ENCODE assay signal across 7 cellular contexts in the genomic region with DNA sequence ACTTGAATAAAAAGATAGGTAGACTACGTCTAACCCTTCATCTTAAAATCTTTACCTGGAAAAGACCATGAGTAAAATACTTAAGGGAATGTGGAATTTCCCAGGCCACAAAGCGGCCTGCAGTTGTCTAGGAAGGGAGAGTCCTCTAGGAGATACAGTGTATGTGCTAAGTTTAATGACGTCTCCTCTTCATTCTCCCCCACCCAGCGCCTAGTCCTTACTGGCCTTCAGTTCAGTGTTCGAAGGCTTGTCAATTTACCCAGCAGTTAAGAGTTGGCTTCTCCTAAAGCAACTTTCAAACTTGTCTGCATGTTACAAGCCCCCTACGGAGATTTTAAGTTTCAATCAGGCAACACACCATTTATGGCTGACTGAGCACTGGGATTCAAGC. TPM values are rescaled to one million over a fixed set of nuclear protein-coding genes. Genes with fewer than 3 reads are reported as not detected.
DNase-seq lines count a peak whose midpoint lies in the region; ATAC-seq, FAIRE-seq and TF ChIP-seq lines count a peak whose summit lies in the region.

No MANE protein-coding gene starts in this region.

- H3K4me2 ChIP-seq in GM23248 (ENCODE audit: unreplicated experiment) = peak overlapping the region; percentile 84

- in situ Hi-C loops in GM23248 (cut with MboI) = no loop called here

- DNase-seq in GM23248 (peak; percentile 46), Peyer's patch (no peak), coronary artery (ENCODE audit: low spot score) (no peak), nephron progenitor cell (no peak), D721Med (ENCODE audit: insufficient read length, low spot score) (no peak)
- DNase-seq in stimulated activated CD4-positive, alpha-beta T cell treated with anti-CD3 and anti-CD28 coated beads, Interleukin-4, amount 100 ng/mL, for 1 hour = no peak

- 0 out of 2 replicates have a peak, but pooled peaks cover 2% of the 10 kb centered on the region for H3K36me3 ChIP-seq in GM23248 (ENCODE audit: low read depth)
- no peaks in the 10 kb centered on the region for H3K36me3 ChIP-seq in Peyer's patch

- peak overlapping the region; percentile 99 for H3K4me3 ChIP-seq in GM23248
- peak overlapping the region; percentile 64 to 94 (median 80) for H3K4me3 ChIP-seq in Peyer's patch
- H3K4me3 ChIP-seq in coronary artery = peak overlapping the region; percentile 85

- peak overlapping the region; percentile 99 for H3K27ac Mint-ChIP-seq in nephron progenitor cell

- H3K9ac ChIP-seq in GM23248 = peak overlapping the region; percentile 99

- H3K4me1 ChIP-seq in GM23248 (ENCODE audit: insufficient read depth) (peaks cover 9% of the 10 kb centered on the region), Peyer's patch (peaks cover 0 to 5% (median 0%) of the 10 kb centered on the region in 4 donors)

- H3K4me3 Mint-ChIP-seq in nephron progenitor cell = peak overlapping the region; percentile 100

- no peaks in the 10 kb centered on the region for H3K27me3 Mint-ChIP-seq in nephron progenitor cell (ENCODE audit: low read depth, poor library complexity)

- peak in 1 of 2 donors; percentile 14 for TF ChIP-seq POLR2A in Peyer's patch (IDR thresholded peaks at IDR 0.05)

- peaks cover 33% of the 10 kb centered on the region for H3K79me2 ChIP-seq in GM23248 (ENCODE audit: insufficient read depth)

- no peak for FAIRE-seq in D721Med (lab: Jason Lieb, UNC)

- 47 to 50% methylated on average over 6 of the region's 6 CpGs for WGBS in GM23248 (ENCODE audit: low coverage in 1 of 2, low lambda C conversion rate in 2 of 2, missing lambda C conversion rate in 2 of 2), 2 experiments

- H4K20me1 ChIP-seq in GM23248 (ENCODE audit: insufficient read depth) = peaks cover 5% of the 10 kb centered on the region; the same call in 1 of the 2 replicates

- H3K36me3 Mint-ChIP-seq in nephron progenitor cell (ENCODE audit: low read depth) = no peaks in the 10 kb centered on the region

- no peaks in the 10 kb centered on the region for H3K9me3 Mint-ChIP-seq in nephron progenitor cell

- peaks cover 31% of the 10 kb centered on the region for H3K4me1 Mint-ChIP-seq in nephron progenitor cell

- H3F3A ChIP-seq in GM23248 (ENCODE audit: insufficient read depth) = peaks cover 49% of the 10 kb centered on the region

- H3K27ac ChIP-seq in GM23248 (peak overlapping the region; percentile 92), Peyer's patch (peak overlapping the region; percentile 96 to 100 (median 98)), coronary artery (peak overlapping the region; percentile 92 to 98)

- no peaks in the 10 kb centered on the region for H3K9me2 ChIP-seq in GM23248 (ENCODE audit: insufficient read depth)

- H3K27me3 ChIP-seq in GM23248 (replicated peaks; ENCODE audit: insufficient read depth) (no peaks in the 10 kb centered on the region), Peyer's patch (no peaks in the 10 kb centered on the region)

- ATAC-seq in HG03521 (IDR thresholded peaks at IDR 0.05; ENCODE audit: unreplicated experiment) = no peak

- H3K9me3 ChIP-seq in GM23248 (ENCODE audit: low read depth) (no peaks in the 10 kb centered on the region), Peyer's patch (no peaks in the 10 kb centered on the region)

- H2AFZ ChIP-seq in GM23248 = peak overlapping the region; percentile 74

- no peak for TF ChIP-seq CTCF in Peyer's patch (IDR thresholded peaks at IDR 0.05)
- TF ChIP-seq CTCF in coronary artery (IDR thresholded peaks at IDR 0.05) = no peak
- no peak for TF ChIP-seq CTCF in nephron progenitor cell (IDR thresholded peaks at IDR 0.05)
- TF ChIP-seq CTCF in D721Med (IDR thresholded peaks at IDR 0.05; ENCODE audit: insufficient read depth, missing control alignments) = no peak

RNA-seq across cellular contexts. Expression of a gene that starts 35.2 kb away (rescaled TPM):
- 10.8 and 13.2 TPM in 2 replicates for total RNA-seq in GM23248 (2014; rRNA removed; shearing (Covaris generic))
- 8.6 and 10.6 TPM in 2 replicates for polyA plus RNA-seq in GM23248 (2016; fragmentation: Nextera tagmentation; extraction: Ambion mirVana)
- 10 to 100 TPM in 2 of 4 donors, 1 to 10 TPM in 2; 8.1 to 13.2 (median 9.7) TPM for total RNA-seq in Peyer's patch
